Comparison of ENCODE assay signal across 8 cellular contexts in the genomic region with DNA sequence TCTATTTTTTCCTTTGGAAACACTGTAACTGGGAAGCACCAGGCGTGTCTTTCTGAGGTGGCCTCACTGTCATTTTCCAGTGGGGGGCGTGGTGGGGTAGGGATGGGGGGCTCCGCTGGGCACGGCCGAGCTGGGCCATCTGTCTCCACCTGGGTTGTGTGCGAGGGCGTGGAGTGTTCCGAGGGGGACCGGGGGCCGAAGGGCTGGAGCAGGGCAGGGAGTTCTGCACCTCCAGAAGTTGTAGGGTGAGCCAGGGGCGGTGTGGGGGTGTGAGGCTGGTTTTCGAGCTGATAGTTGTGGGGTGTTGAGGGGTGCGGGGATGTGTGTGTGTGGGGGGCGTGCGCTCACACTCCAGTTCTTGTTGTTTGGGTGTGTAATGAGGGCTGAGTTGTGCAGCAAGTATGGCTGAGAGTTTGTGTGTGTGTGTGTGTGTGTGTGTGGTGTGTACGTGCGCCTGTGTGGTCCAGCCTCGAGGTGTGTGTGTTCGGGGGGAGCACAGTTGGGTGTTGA. TPM values are rescaled to one million over a fixed set of nuclear protein-coding genes. Genes with fewer than 3 reads are reported as not detected.
DNase-seq lines count a peak whose midpoint lies in the region; ATAC-seq, FAIRE-seq and TF ChIP-seq lines count a peak whose summit lies in the region.

No MANE protein-coding gene starts in this region.

- H3K27ac Mint-ChIP-seq in memory B cell: no peak overlapping the region

- H3K9me3 ChIP-seq in breast epithelium: no peaks in the 10 kb centered on the region

- H3K27ac ChIP-seq in breast epithelium: peak overlapping the region; percentile 92 to 95

- peak overlapping the region; percentile 83 for H3K4me3 Mint-ChIP-seq in activated T-cell treated with anti-CD3 and anti-CD28 coated beads, Interleukin-2, amount 50 U/mL, for 4 hours
- H3K4me3 Mint-ChIP-seq in memory B cell: peak overlapping the region; percentile 94

- DNase-seq in activated T-cell treated with anti-CD3 and anti-CD28 coated beads, Interleukin-2, amount 50 U/mL, for 4 hours: no peak
- no peak for DNase-seq in activated T-cell treated with anti-CD3 and anti-CD28 coated beads, Interleukin-2, amount 50 U/mL, for 48 hours
- DNase-seq in breast epithelium (ENCODE audit: low spot score in 2 of 2): no peak
- no peak for DNase-seq in memory B cell (ENCODE audit: low spot score in 2 of 2)
- DNase-seq in urothelium cell line (ENCODE audit: low spot score): no peak

- H3K27me3 Mint-ChIP-seq in activated T-cell treated with anti-CD3 and anti-CD28 coated beads, Interleukin-2, amount 50 U/mL, for 4 hours (ENCODE audit: low read depth): peaks cover 34% of the 10 kb centered on the region
- peaks cover 26% of the 10 kb centered on the region for H3K27me3 Mint-ChIP-seq in memory B cell

- H3K9me3 Mint-ChIP-seq in activated T-cell treated with anti-CD3 and anti-CD28 coated beads, Interleukin-2, amount 50 U/mL, for 4 hours: no peaks in the 10 kb centered on the region
- no peaks in the 10 kb centered on the region for H3K9me3 Mint-ChIP-seq in memory B cell

- ATAC-seq in activated T-cell treated with anti-CD3 and anti-CD28 coated beads, Interleukin-2, amount 50 U/mL, for 4 hours: peak; percentile 35 to 39
- ATAC-seq in memory B cell (ENCODE audit: low read depth) (peak; percentile 26), GM18868 (IDR thresholded peaks at IDR 0.05; ENCODE audit: unreplicated experiment) (no peak), HG02571 (IDR thresholded peaks at IDR 0.05; ENCODE audit: unreplicated experiment) (no peak), HG02642 (IDR thresholded peaks at IDR 0.05; ENCODE audit: poor library complexity, unreplicated experiment) (no peak)

- TF ChIP-seq POLR2A in breast epithelium (IDR thresholded peaks at IDR 0.05): no peak

- no peak for TF ChIP-seq CTCF in breast epithelium (IDR thresholded peaks at IDR 0.05)

- peak overlapping the region; percentile 85 to 91 (median 90) for H3K4me3 ChIP-seq in breast epithelium

- intact Hi-C loops in breast epithelium (cut with DNase I; ENCODE audit: low total_unique reads): loop anchor here (5.0 kb wide), 1 partner anchor 72 kb away; a partner anchor contains a TSS

- H3K36me3 Mint-ChIP-seq in activated T-cell treated with anti-CD3 and anti-CD28 coated beads, Interleukin-2, amount 50 U/mL, for 4 hours (ENCODE audit: insufficient read depth): no peaks in the 10 kb centered on the region
- no peaks in the 10 kb centered on the region for H3K36me3 Mint-ChIP-seq in memory B cell

- H3K27me3 ChIP-seq in breast epithelium: no peaks in the 10 kb centered on the region

- FAIRE-seq in urothelium cell line (lab: Jason Lieb, UNC): peak; percentile 56

- peaks cover 9% of the 10 kb centered on the region for H3K4me1 Mint-ChIP-seq in activated T-cell treated with anti-CD3 and anti-CD28 coated beads, Interleukin-2, amount 50 U/mL, for 4 hours (ENCODE audit: low read depth)
- peaks cover 13% of the 10 kb centered on the region for H3K4me1 Mint-ChIP-seq in memory B cell

- no peaks in the 10 kb centered on the region for H3K36me3 ChIP-seq in breast epithelium

- H3K4me1 ChIP-seq in breast epithelium: peaks cover 0 to 6% of the 10 kb centered on the region in 2 donors

RNA-seq across cellular contexts. Expression of a gene that starts 10.8 kb away (rescaled TPM):
- under 1 TPM in 1 of 3 donors, not detected in 2; 0.05 TPM for total RNA-seq in activated T-cell treated with anti-CD3 and anti-CD28 coated beads, Interleukin-2, amount 50 U/mL, for 4 hours
- total RNA-seq in breast epithelium: 1 to 10 TPM; 1.1 to 2.3 (median 2.0) TPM

RNA-seq across cellular contexts. Expression of a gene that starts 18.7 kb away (rescaled TPM):
- 10 to 100 TPM; 21.6 to 24.6 (median 22.0) TPM for total RNA-seq in activated T-cell treated with anti-CD3 and anti-CD28 coated beads, Interleukin-2, amount 50 U/mL, for 4 hours
- total RNA-seq in breast epithelium: 10 to 100 TPM; 15.4 to 17.7 (median 17.7) TPM

RNA-seq across cellular contexts. Expression of a gene that starts 29.0 kb away (rescaled TPM):
- total RNA-seq in activated T-cell treated with anti-CD3 and anti-CD28 coated beads, Interleukin-2, amount 50 U/mL, for 4 hours: 10 to 100 TPM; 65.0 to 78.1 (median 73.8) TPM
- total RNA-seq in breast epithelium: 10 to 100 TPM; 39.3 to 50.2 (median 39.8) TPM

RNA-seq across cellular contexts. Expression of a gene that starts 41.4 kb away (rescaled TPM):
- 1 to 10 TPM in 2 of 3 donors, under 1 TPM in 1; 0.55 to 2.1 (median 1.7) TPM for total RNA-seq in activated T-cell treated with anti-CD3 and anti-CD28 coated beads, Interleukin-2, amount 50 U/mL, for 4 hours
- 100 to 1,000 TPM; 421 to 823 (median 479) TPM for total RNA-seq in breast epithelium

Comparison
In these comparisons a context has a peak if more than half of its experiments do, and no peak if none do; other contexts are left out.
1. ATAC-seq: peak in activated T-cell treated with anti-CD3 and anti-CD28 coated beads, Interleukin-2, amount 50 U/mL, for 4 hours (2 of 2) and memory B cell (single experiment); none in GM18868 (single experiment), HG02571 (single experiment) and HG02642 (single experiment).